Comparison of ENCODE assay signal across 27 cellular contexts in genomic region chr1:176068256-176068655, GRCh38.
"Had no signal": no experiment of that assay in that cellular context is flagged by ENCODE, and none has a peak within 500 bp of the region (broad histone marks: within the 10 kb centered on the region; RNA-seq: fewer than 3 reads in every experiment).

No MANE protein-coding gene starts in this region.

- H3K27ac ChIP-seq: coronary artery, esophagus muscularis mucosa, foreskin keratinocyte, heart right ventricle, lower lobe of right lung, ovary, psoas muscle, sigmoid colon, spleen, stomach, thyroid gland had no signal

- H3K36me3 ChIP-seq: ovary, sigmoid colon, thyroid gland had no signal

- H3K4me1 Mint-ChIP-seq: stimulated activated memory B cell treated with anti-CD40 and anti-IgM and Interleukin-4, amounts not matched to agents 10 μg/mL and 1 μg/mL and 100 μg/mL, for 72 hours had no signal

- H3K4me3 ChIP-seq: coronary artery, esophagus muscularis mucosa, heart right ventricle, lower lobe of right lung, ovary, psoas muscle, sigmoid colon, spleen, stomach, thyroid gland had no signal

- H3K9me3 Mint-ChIP-seq: immature natural killer cell; natural killer cell; stimulated activated memory B cell treated with anti-CD40 and anti-IgM and Interleukin-4, amounts not matched to agents 10 μg/mL and 1 μg/mL and 100 μg/mL, for 72 hours had no signal

- DNase-seq: dermis blood vessel endothelial cell; effector memory CD4-positive, alpha-beta T cell; foreskin keratinocyte; glutamatergic neuron; heart right ventricle; hypothalamus; immature natural killer cell; islet precursor cell; kidney glomerular epithelial cell; left colon; left ventricle myocardium superior; lower lobe of right lung; natural killer cell; occipital lobe; ovary; posterior cingulate gyrus; psoas muscle; right cardiac atrium; sigmoid colon; spleen; stimulated activated CD4-positive, alpha-beta T cell treated with anti-CD3 and anti-CD28 coated beads, Interleukin-4, amount 100 ng/mL, for 4 hours; stomach; thyroid gland; trophoblast cell had no signal

- H3K9me3 ChIP-seq: esophagus muscularis mucosa, heart right ventricle, lower lobe of right lung, ovary, psoas muscle, sigmoid colon, spleen, stomach, thyroid gland had no signal

- H3K27ac Mint-ChIP-seq: immature natural killer cell; natural killer cell; stimulated activated memory B cell treated with anti-CD40 and anti-IgM and Interleukin-4, amounts not matched to agents 10 μg/mL and 1 μg/mL and 100 μg/mL, for 72 hours had no signal

- H3K4me3 Mint-ChIP-seq: immature natural killer cell; natural killer cell; stimulated activated memory B cell treated with anti-CD40 and anti-IgM and Interleukin-4, amounts not matched to agents 10 μg/mL and 1 μg/mL and 100 μg/mL, for 72 hours had no signal

- ATAC-seq: foreskin keratinocyte; heart right ventricle; left colon; left ventricle myocardium superior; lower lobe of right lung; natural killer cell; psoas muscle; right cardiac atrium; stimulated activated memory B cell treated with anti-CD40 and anti-IgM and Interleukin-4, amounts not matched to agents 10 μg/mL and 1 μg/mL and 100 μg/mL, for 72 hours had no signal

- H3K27me3 Mint-ChIP-seq: stimulated activated memory B cell treated with anti-CD40 and anti-IgM and Interleukin-4, amounts not matched to agents 10 μg/mL and 1 μg/mL and 100 μg/mL, for 72 hours had no signal
